ENCODE assay signal across 18 cellular contexts in genomic region chrX:10892605-10893225, GRCh38.
"Had no signal": no experiment of that assay in that cellular context is flagged by ENCODE, and none has a peak within 500 bp of the region (broad histone marks: within the 10 kb centered on the region; RNA-seq: fewer than 3 reads in every experiment).

No MANE protein-coding gene starts in this region.

- H3K4me1 ChIP-seq: body of pancreas, gastroesophageal sphincter, lower lobe of right lung, parathyroid adenoma, testis, upper lobe of right lung had no signal

- H3K36me3 Mint-ChIP-seq: activated naive CD8-positive, alpha-beta T cell treated with anti-CD3 and anti-CD28 coated beads, Interleukin-2, amount 10 ng/mL, durations not matched to agents 7 days and 5 days had no signal

- H2AFZ ChIP-seq: parathyroid adenoma had no signal

- H3K9me3 ChIP-seq: body of pancreas, gastroesophageal sphincter, lower lobe of right lung, testis, upper lobe of right lung had no signal

- H3K27ac Mint-ChIP-seq: activated naive CD8-positive, alpha-beta T cell treated with anti-CD3 and anti-CD28 coated beads, Interleukin-2, amount 10 ng/mL, durations not matched to agents 7 days and 5 days; dendritic cell treated with granulocyte-macrophage colony-stimulating factor and Interleukin-4, amounts not matched to agents 40 ng/mL and 50 ng/mL, for 4 days; effector memory CD8-positive, alpha-beta T cell; stimulated activated naive CD8-positive, alpha-beta T cell treated with anti-CD3 and anti-CD28 coated beads, Interleukin-15, amount 100 ng/mL, for 72 hours had no signal

- H3K9ac ChIP-seq: parathyroid adenoma had no signal

- H3K36me3 ChIP-seq: gastroesophageal sphincter, lower lobe of right lung, upper lobe of right lung had no signal

- ATAC-seq: body of pancreas; effector memory CD8-positive, alpha-beta T cell; gastroesophageal sphincter; lower lobe of right lung; stimulated activated naive CD8-positive, alpha-beta T cell treated with anti-CD3 and anti-CD28 coated beads, Interleukin-15, amount 100 ng/mL, for 72 hours; upper lobe of right lung had no signal

- H3K27me3 Mint-ChIP-seq: activated naive CD8-positive, alpha-beta T cell treated with anti-CD3 and anti-CD28 coated beads, Interleukin-2, amount 10 ng/mL, durations not matched to agents 7 days and 5 days; central memory CD8-positive, alpha-beta T cell; dendritic cell treated with granulocyte-macrophage colony-stimulating factor and Interleukin-4, amounts not matched to agents 40 ng/mL and 50 ng/mL, for 4 days; effector memory CD8-positive, alpha-beta T cell; stimulated activated naive CD8-positive, alpha-beta T cell treated with anti-CD3 and anti-CD28 coated beads, Interleukin-15, amount 100 ng/mL, for 72 hours had no signal

- H3K79me2 ChIP-seq: parathyroid adenoma had no signal

- H3K9me3 Mint-ChIP-seq: activated naive CD8-positive, alpha-beta T cell treated with anti-CD3 and anti-CD28 coated beads, Interleukin-2, amount 10 ng/mL, durations not matched to agents 7 days and 5 days; central memory CD8-positive, alpha-beta T cell; dendritic cell treated with granulocyte-macrophage colony-stimulating factor and Interleukin-4, amounts not matched to agents 40 ng/mL and 50 ng/mL, for 4 days; effector memory CD8-positive, alpha-beta T cell; stimulated activated naive CD8-positive, alpha-beta T cell treated with anti-CD3 and anti-CD28 coated beads, Interleukin-15, amount 100 ng/mL, for 72 hours had no signal

- H3K4me3 Mint-ChIP-seq: activated naive CD8-positive, alpha-beta T cell treated with anti-CD3 and anti-CD28 coated beads, Interleukin-2, amount 10 ng/mL, durations not matched to agents 7 days and 5 days; central memory CD8-positive, alpha-beta T cell; dendritic cell treated with granulocyte-macrophage colony-stimulating factor and Interleukin-4, amounts not matched to agents 40 ng/mL and 50 ng/mL, for 4 days; effector memory CD8-positive, alpha-beta T cell; stimulated activated naive CD8-positive, alpha-beta T cell treated with anti-CD3 and anti-CD28 coated beads, Interleukin-15, amount 100 ng/mL, for 72 hours had no signal

- DNase-seq: activated gamma-delta T cell treated with Interleukin-2 at 50 U/mL for 16 hours; activated naive CD8-positive, alpha-beta T cell treated with anti-CD3 and anti-CD28 coated beads, Interleukin-2, amount 10 ng/mL, durations not matched to agents 7 days and 5 days; activated T-cell treated with anti-CD3 and anti-CD28 coated beads, Interleukin-2, amount 50 U/mL, for 48 hours; body of pancreas; effector memory CD8-positive, alpha-beta T cell; hippocampal formation; lower lobe of right lung; midbrain; retina; stimulated activated CD4-positive, alpha-beta T cell treated with anti-CD3 and anti-CD28 coated beads, Interleukin-4, amount 100 ng/mL, for 4 hours; stimulated activated naive CD8-positive, alpha-beta T cell treated with anti-CD3 and anti-CD28 coated beads, Interleukin-15, amount 100 ng/mL, for 72 hours; testis; upper lobe of right lung had no signal

- H3K27ac ChIP-seq: body of pancreas, epithelial cell of prostate, gastroesophageal sphincter, lower lobe of right lung, parathyroid adenoma, testis, upper lobe of right lung had no signal

- H3K4me1 Mint-ChIP-seq: activated naive CD8-positive, alpha-beta T cell treated with anti-CD3 and anti-CD28 coated beads, Interleukin-2, amount 10 ng/mL, durations not matched to agents 7 days and 5 days; central memory CD8-positive, alpha-beta T cell; stimulated activated naive CD8-positive, alpha-beta T cell treated with anti-CD3 and anti-CD28 coated beads, Interleukin-15, amount 100 ng/mL, for 72 hours had no signal

- H3K27me3 ChIP-seq: body of pancreas, gastroesophageal sphincter, testis, upper lobe of right lung had no signal

- H3K4me3 ChIP-seq: body of pancreas, gastroesophageal sphincter, lower lobe of right lung, testis, upper lobe of right lung had no signal
